In genomic region chr2:158953454-158953853, GRCh38 we compare ENCODE assay signal across 11 cellular contexts. TPM values are rescaled to one million over a fixed set of nuclear protein-coding genes. Genes with fewer than 3 reads are reported as not detected.
DNase-seq lines count a peak whose midpoint lies in the region; ATAC-seq, FAIRE-seq and TF ChIP-seq lines count a peak whose summit lies in the region.
"Had no signal": no experiment of that assay in that cellular context is flagged by ENCODE, and none has a peak within 500 bp of the region (broad histone marks: within the 10 kb centered on the region; RNA-seq: fewer than 3 reads in every experiment).

No MANE protein-coding gene starts in this region.

- no peaks in the 10 kb centered on the region for H4K20me1 ChIP-seq in HepG2 (ENCODE audit: insufficient read depth, low read length)

- BruUV-seq in HepG2 (replicated peaks; lab: Mats Ljungman, UMichigan) = no TSS peak

- CTCF ChIA-PET in HepG2 (lab: Yijun Ruan, JAX; ENCODE audit: low intra/inter-chr PET ratio, low total read pairs) = no interaction called here
- CTCF ChIA-PET in activated CD4-positive, alpha-beta T cell treated with anti-CD3 and anti-CD28 coated beads for 36 hours (lab: Charles Lee) = interaction anchor here (0.6 to 1.3 kb wide), 4 partner anchors 9 to 147 kb away, joined by 3 to 4 read pairs (median 3); no protein-coding TSS in a partner anchor

- TF ChIP-seq POLR2A in HepG2 (IDR thresholded peaks at IDR 0.05; ENCODE audit: insufficient read depth in 1 of 2, low read depth in 2 of 2, low read length in 2 of 2) = no peak
- no peak for TF ChIP-seq POLR2A in right lobe of liver (IDR thresholded peaks at IDR 0.05)

- H3K9me3 Mint-ChIP-seq in endodermal cell = peaks cover 3% of the 10 kb centered on the region
- H3K9me3 Mint-ChIP-seq in activated CD4-positive, alpha-beta T cell treated with anti-CD3 and anti-CD28 coated beads for 36 hours (ENCODE audit: low read depth) = no peaks in the 10 kb centered on the region
- H3K9me3 Mint-ChIP-seq: HFFc6 had no signal

- no peak overlapping the region for H2AFZ ChIP-seq in HepG2 (ENCODE audit: low read length)

- POLR2A ChIA-PET in HepG2 (lab: Yijun Ruan, JAX) = interaction anchor here (1.3 to 1.7 kb wide), 2 partner anchors 10 to 16 kb away, joined by 3 to 5 read pairs; partner anchors contain the start of gene TANC1
- POLR2A ChIA-PET in activated CD4-positive, alpha-beta T cell treated with anti-CD3 and anti-CD28 coated beads for 36 hours (lab: Charles Lee) = no interaction called here

- in situ Hi-C loops in HepG2 (cut with HindIII; ENCODE audit: extremely low pct_ligation_motif_present, low pct_unique_long_range_greater_than_20kb) = no loop called here

- H3K4me1 ChIP-seq in HepG2 (ENCODE audit: insufficient read depth, low read length) (peaks cover 35% of the 10 kb centered on the region), right lobe of liver (peaks cover 0 to 12% (median 5%) of the 10 kb centered on the region in 4 donors), muscle layer of duodenum (ENCODE audit: control insufficient read depth in 1 of 2, insufficient read depth in 2 of 2, low read length in 2 of 2) (peaks cover 8 to 17% of the 10 kb centered on the region in 2 donors), endodermal cell (ENCODE audit: control insufficient read depth, insufficient read depth, low read length) (peaks cover 4% of the 10 kb centered on the region)

- no peak for DNase-seq in HepG2 (ENCODE audit: low spot score)
- no peak for DNase-seq in right lobe of liver
- peak; percentile 65 for DNase-seq in dedifferentiated amniotic fluid mesenchymal stem cell (ENCODE audit: extremely low spot score)
- DNase-seq in endodermal cell = no peak
- DNase-seq in stimulated activated CD4-positive, alpha-beta T cell treated with anti-CD3 and anti-CD28 coated beads, Interleukin-4, amount 100 ng/mL, for 1 hour = no peak
- DNase-seq in activated CD4-positive, alpha-beta T cell treated with anti-CD3 and anti-CD28 coated beads for 36 hours = no peak
- DNase-seq: activated T-cell treated with anti-CD3 and anti-CD28 coated beads, Interleukin-2, amount 50 U/mL, for 1 hour; NCI-H1048 had no signal

- H3K27me3 ChIP-seq in HepG2 (ENCODE audit: control insufficient read depth in 1 of 2, insufficient read depth in 2 of 2, low read length in 2 of 2) (peaks cover 0 to 5% of the 10 kb centered on the region in 2 experiments; a peak in 2 of 5 replicates), right lobe of liver (no peaks in the 10 kb centered on the region), muscle layer of duodenum (ENCODE audit: low read depth, low read length) (no peaks in the 10 kb centered on the region), endodermal cell (ENCODE audit: control insufficient read depth, insufficient read depth, low read length, poor library complexity, severe bottlenecking) (no peaks in the 10 kb centered on the region)

- no peaks in the 10 kb centered on the region for H3K9me3 ChIP-seq in HepG2 (ENCODE audit: low read length)
- no peaks in the 10 kb centered on the region for H3K9me3 ChIP-seq in right lobe of liver
- no peaks in the 10 kb centered on the region for H3K9me3 ChIP-seq in muscle layer of duodenum (ENCODE audit: control insufficient read depth in 1 of 2, low read length in 2 of 2)
- no peaks in the 10 kb centered on the region for H3K9me3 ChIP-seq in endodermal cell (ENCODE audit: control insufficient read depth, low read length)

- H3K27ac ChIP-seq in HepG2 (ENCODE audit: extremely low read length, insufficient read depth, low read length) (no peak overlapping the region), right lobe of liver (no peak overlapping the region), muscle layer of duodenum (ENCODE audit: low read length) (peak overlapping the region; percentile 52), endodermal cell (ENCODE audit: low read depth, low read length) (no peak overlapping the region)

- H3K27ac Mint-ChIP-seq in endodermal cell = no peak overlapping the region
- no peak overlapping the region for H3K27ac Mint-ChIP-seq in activated CD4-positive, alpha-beta T cell treated with anti-CD3 and anti-CD28 coated beads for 36 hours

- ATAC-seq in HepG2 = no peak
- no peak for ATAC-seq in right lobe of liver
- ATAC-seq in GM18502 (IDR thresholded peaks at IDR 0.05; ENCODE audit: poor library complexity, unreplicated experiment) = no peak
- ATAC-seq in activated CD4-positive, alpha-beta T cell treated with anti-CD3 and anti-CD28 coated beads for 36 hours = no peak

- H3K9ac ChIP-seq in HepG2 (ENCODE audit: insufficient read depth, low read depth, low read length) (no peak overlapping the region), endodermal cell (ENCODE audit: extremely low read depth, low read length, poor library complexity, severe bottlenecking) (no peak overlapping the region)

- H3K27me3 Mint-ChIP-seq in endodermal cell (ENCODE audit: insufficient read depth) = peaks cover 34% of the 10 kb centered on the region
- peaks cover 5% of the 10 kb centered on the region for H3K27me3 Mint-ChIP-seq in activated CD4-positive, alpha-beta T cell treated with anti-CD3 and anti-CD28 coated beads for 36 hours

- intact Hi-C loops in HepG2 (cut with micrococcal nuclease; ENCODE audit: unreplicated experiment) = no loop called here
- intact Hi-C loops in right lobe of liver (cut with DNase I) = no loop called here
- intact Hi-C loops in activated CD4-positive, alpha-beta T cell treated with anti-CD3 and anti-CD28 coated beads for 36 hours (cut with DNase I, micrococcal nuclease) = no loop called here

- no peak overlapping the region for H3K4me3 Mint-ChIP-seq in endodermal cell
- H3K4me3 Mint-ChIP-seq in activated CD4-positive, alpha-beta T cell treated with anti-CD3 and anti-CD28 coated beads for 36 hours = no peak overlapping the region

- H3K36me3 Mint-ChIP-seq in endodermal cell (ENCODE audit: low read depth) = no peaks in the 10 kb centered on the region
- no peaks in the 10 kb centered on the region for H3K36me3 Mint-ChIP-seq in activated CD4-positive, alpha-beta T cell treated with anti-CD3 and anti-CD28 coated beads for 36 hours (ENCODE audit: low read depth)

- WGBS in HepG2 (ENCODE audit: low lambda C conversion rate) = 10% methylated on average over 4 of the region's 4 CpGs
- WGBS in right lobe of liver (ENCODE audit: insufficient coverage, low coverage, low lambda C conversion rate, missing lambda C conversion rate) = 59% methylated on average over 4 of the region's 4 CpGs
- 89% methylated on average over 4 of the region's 4 CpGs; no CpG with 5 or more reads in 1 of the 2 experiments for WGBS in endodermal cell (ENCODE audit: insufficient coverage in 1 of 2, insufficient read length in 1 of 2), 2 experiments

- peaks cover 9% of the 10 kb centered on the region for H3K4me1 Mint-ChIP-seq in endodermal cell
- peaks cover 8% of the 10 kb centered on the region for H3K4me1 Mint-ChIP-seq in activated CD4-positive, alpha-beta T cell treated with anti-CD3 and anti-CD28 coated beads for 36 hours

- H3K79me2 ChIP-seq in HepG2 (ENCODE audit: insufficient read depth, low read length) = no peaks in the 10 kb centered on the region

- TF ChIP-seq EP300 in HepG2 (IDR thresholded peaks at IDR 0.05; ENCODE audit: low read depth in 2 of 2, low read length in 2 of 2) (no peak), HepG2 (CRISPR knock-in tag; IDR thresholded peaks at IDR 0.05; ENCODE audit: borderline replicate concordance) (no peak)

- H3K4me2 ChIP-seq in HepG2 (ENCODE audit: low read depth, low read length) = no peak overlapping the region

- H3K36me3 ChIP-seq in HepG2 (replicated peaks in 1 of 2; ENCODE audit: control insufficient read depth in 1 of 2, insufficient read depth in 2 of 2, low read length in 2 of 2) (no peaks in the 10 kb centered on the region), right lobe of liver (no peaks in the 10 kb centered on the region), muscle layer of duodenum (ENCODE audit: control insufficient read depth in 1 of 2, insufficient read depth in 2 of 2, low read length in 2 of 2) (no peaks in the 10 kb centered on the region), endodermal cell (ENCODE audit: control insufficient read depth, insufficient read depth, low read length) (no peaks in the 10 kb centered on the region)

- TF ChIP-seq CTCF in HepG2 (CRISPR knock-in tag; IDR thresholded peaks at IDR 0.05) = no peak
- TF ChIP-seq CTCF in right lobe of liver (IDR thresholded peaks at IDR 0.05) = no peak
- TF ChIP-seq CTCF in endodermal cell (conservative IDR thresholded peaks at IDR 0.05) = no peak

- H3K4me3 ChIP-seq in HepG2 (replicated peaks in 1 of 3; ENCODE audit: insufficient read depth in 1 of 3, low read depth in 2 of 3, low read length in 3 of 3) (no peak overlapping the region), right lobe of liver (no peak overlapping the region), muscle layer of duodenum (ENCODE audit: low read depth in 1 of 2, low read length in 2 of 2) (no peak overlapping the region), endodermal cell (ENCODE audit: low read length) (no peak overlapping the region)

- FAIRE-seq in HepG2 (lab: Jason Lieb, UNC) = no peak

- no peak for TF ChIP-seq RAD21 in HepG2 (CRISPR knock-in tag; IDR thresholded peaks at IDR 0.05)

RNA-seq across cellular contexts. Expression of gene TANC1, which starts 15.0 kb away (rescaled TPM):
- 2.3 and 2.8 TPM in 2 replicates for total RNA-seq in HepG2 (2016; rRNA removed; fragmentation: Illumina TruSeq; extraction: Trizol)
- 1.5 and 2.2 TPM in 2 replicates for total RNA-seq in HepG2 (2016; cell fraction: cytosol; rRNA removed; fragmentation: Illumina TruSeq; extraction: Trizol; ENCODE audit: low read depth)
- total RNA-seq in HepG2 (2016; cell fraction: insoluble cytoplasmic fraction; rRNA removed; fragmentation: Illumina TruSeq; extraction: Trizol) = 2.5 TPM in 2 replicates
- 1.1 and 1.3 TPM in 2 replicates for total RNA-seq in HepG2 (2016; cell fraction: membrane; rRNA removed; fragmentation: Illumina TruSeq; extraction: Trizol)
- total RNA-seq in HepG2 (2016; cell fraction: nucleus; rRNA removed; fragmentation: Illumina TruSeq; extraction: Trizol) = 7.3 and 8.6 TPM in 2 replicates
- polyA plus RNA-seq in HepG2 (2011; rRNA removed) = 4.2 and 5.6 TPM in 2 replicates
- 1.6 and 2.3 TPM in 2 replicates for polyA plus RNA-seq in HepG2 (2011; cell fraction: cytosol; rRNA removed)
- 17.5 and 28.5 TPM in 2 replicates for polyA plus RNA-seq in HepG2 (2011; cell fraction: nucleus; rRNA removed)
- 0.95 and 1.7 TPM in 2 replicates for polyA plus RNA-seq in HepG2 (2012)
- 0.06 and 0.11 TPM in 2 replicates for polyA plus RNA-seq in HepG2 (2016; cell fraction: cytosol; fragmentation: Illumina TruSeq; extraction: Trizol; ENCODE audit: low read depth)
- polyA plus RNA-seq in HepG2 (2016; cell fraction: insoluble cytoplasmic fraction; fragmentation: Illumina TruSeq; extraction: Trizol; ENCODE audit: low read depth) = 3.1 and 3.3 TPM in 2 replicates
- 0.24 and 0.40 TPM in 2 replicates for polyA plus RNA-seq in HepG2 (2016; cell fraction: membrane; fragmentation: Illumina TruSeq; extraction: Trizol; ENCODE audit: low read depth)
- polyA plus RNA-seq in HepG2 (2016; cell fraction: nucleus; fragmentation: Illumina TruSeq; extraction: Trizol; ENCODE audit: insufficient read depth, low read depth) = 14.6 and 15.1 TPM in 2 replicates
- polyA minus RNA-seq in HepG2 (2011; rRNA and poly(A)+ RNA removed; ENCODE audit: low replicate concordance) = 10.9 and 62.1 TPM in 2 replicates
- 2.8 and 3.8 TPM in 2 replicates for polyA minus RNA-seq in HepG2 (2011; cell fraction: cytosol; rRNA and poly(A)+ RNA removed)
- polyA minus RNA-seq in HepG2 (2011; cell fraction: nucleus; rRNA and poly(A)+ RNA removed) = 21.4 and 24.6 TPM in 2 replicates
- 10 to 100 TPM in 4 of 6 experiments, 1 to 10 TPM in 2; 4.0 to 12.7 (median 11.3) TPM for total RNA-seq in right lobe of liver
- total RNA-seq in endodermal cell = 1 to 10 TPM; 2.9 to 9.5 TPM
- polyA plus RNA-seq in endodermal cell (2013, experiment 1 of 2) = 15.0 TPM
- 15.6 TPM for polyA plus RNA-seq in endodermal cell (2013, experiment 2 of 2)
- 1 to 10 TPM in 1 of 2 experiments, under 1 TPM in 1; 0.89 to 1.1 TPM for total RNA-seq in activated CD4-positive, alpha-beta T cell treated with anti-CD3 and anti-CD28 coated beads for 36 hours
